Comparison of ENCODE assay signal across 22 cellular contexts in genomic region chr4:155855897-155856296, GRCh38. TPM values are rescaled to one million over a fixed set of nuclear protein-coding genes. Genes with fewer than 3 reads are reported as not detected.
DNase-seq lines count a peak whose midpoint lies in the region; ATAC-seq, FAIRE-seq and TF ChIP-seq lines count a peak whose summit lies in the region.
"Had no signal": no experiment of that assay in that cellular context is flagged by ENCODE, and none has a peak within 500 bp of the region (broad histone marks: within the 10 kb centered on the region; RNA-seq: fewer than 3 reads in every experiment).

No MANE protein-coding gene starts in this region.

- H3K4me1 ChIP-seq in hepatocyte (ENCODE audit: insufficient read depth) (no peaks in the 10 kb centered on the region), heart left ventricle (no peaks in the 10 kb centered on the region)
- H3K4me1 ChIP-seq: BE2C had no signal

- H3K27me3 ChIP-seq in bronchial epithelial cell (ENCODE audit: control insufficient read depth, insufficient read depth, low read length) (no peaks in the 10 kb centered on the region), hepatocyte (no peaks in the 10 kb centered on the region), heart left ventricle (no peaks in the 10 kb centered on the region)

- H2AFZ ChIP-seq in hepatocyte = no peak overlapping the region

- WGBS in hepatocyte (ENCODE audit: low lambda C conversion rate, missing lambda C conversion rate) = 67% methylated on average over 2 of the region's 2 CpGs
- WGBS in heart left ventricle, 4 donors = 72 to 80% (median 76%) methylated on average over 2 of the region's 2 CpGs

- H3K36me3 ChIP-seq in bronchial epithelial cell (ENCODE audit: control insufficient read depth, insufficient read depth, low read length) (no peaks in the 10 kb centered on the region), hepatocyte (replicated peaks; ENCODE audit: insufficient read depth, low read depth) (no peaks in the 10 kb centered on the region), heart left ventricle (no peaks in the 10 kb centered on the region)
- H3K36me3 ChIP-seq: BE2C had no signal

- no peak for TF ChIP-seq POLR2A in heart left ventricle (IDR thresholded peaks at IDR 0.05)

- H3K4me2 ChIP-seq in hepatocyte = no peak overlapping the region

- ATAC-seq in heart left ventricle = no peak
- no peak for ATAC-seq in GM19467 (IDR thresholded peaks at IDR 0.05; ENCODE audit: unreplicated experiment)
- ATAC-seq: HCT116 had no signal

- H3K9me3 ChIP-seq in hepatocyte (ENCODE audit: low read depth) (no peaks in the 10 kb centered on the region), heart left ventricle (no peaks in the 10 kb centered on the region)
- H3K9me3 ChIP-seq: BE2C had no signal

- no peak for FAIRE-seq in bronchial epithelial cell (lab: Jason Lieb, UNC)
- FAIRE-seq: HTR-8/SVneo had no signal

- DNase-seq in HT-29 (ENCODE audit: low spot score) = peak; percentile 30
- peak; percentile 7 for DNase-seq in bronchial epithelial cell (ENCODE audit: low read depth)
- no peak for DNase-seq in hepatocyte (ENCODE audit: low spot score)
- no peak for DNase-seq in ureter (ENCODE audit: low spot score)
- no peak for DNase-seq in heart left ventricle
- DNase-seq: ACHN; BE2C; C1 segment of cervical spinal cord; CD4-positive, CD25-positive, alpha-beta regulatory T cell; CD8-positive, alpha-beta memory T cell; COR-L47; DMS79 treated with DMSO at 0.1 percent for 48 hours; GF-D8; GOT3; H7; HFFc6; IMR-90 had no signal

- H3K79me2 ChIP-seq in hepatocyte = no peaks in the 10 kb centered on the region

- no peaks in the 10 kb centered on the region for H4K20me1 ChIP-seq in hepatocyte (ENCODE audit: insufficient read depth, poor library complexity, severe bottlenecking)

- intact Hi-C loops in heart left ventricle (cut with DNase I) = no loop called here

- no peaks in the 10 kb centered on the region for H3K9me2 ChIP-seq in hepatocyte (replicated peaks; ENCODE audit: insufficient read depth)

- no peak for TF ChIP-seq CTCF in bronchial epithelial cell (IDR thresholded peaks at IDR 0.05; ENCODE audit: insufficient read depth, low read length, severe bottlenecking)
- no peak for TF ChIP-seq CTCF in hepatocyte (IDR thresholded peaks at IDR 0.05; ENCODE audit: poor library complexity)
- no peak for TF ChIP-seq CTCF in heart left ventricle (IDR thresholded peaks at IDR 0.05)

- no peak overlapping the region for H3K4me3 ChIP-seq in bronchial epithelial cell (ENCODE audit: low read depth, low read length)
- H3K4me3 ChIP-seq in hepatocyte = no peak overlapping the region
- H3K4me3 ChIP-seq in heart left ventricle = no peak overlapping the region

- H3K27ac ChIP-seq in hepatocyte = peak overlapping the region; percentile 30
- no peak overlapping the region for H3K27ac ChIP-seq in heart left ventricle
- H3K27ac ChIP-seq: HL-60 had no signal

RNA-seq across cellular contexts. Expression of gene ASIC5, which starts 10.2 kb away (rescaled TPM):
- not detected in 2 replicates for total RNA-seq in HT-29 (2014; rRNA removed; shearing (Covaris generic))
- not detected in 2 replicates for total RNA-seq in bronchial epithelial cell
- 0.20 TPM in 1 of 2 replicates, not detected in the other for total RNA-seq in hepatocyte
- not detected in 2 replicates for polyA plus RNA-seq in hepatocyte
- total RNA-seq in ureter = not detected
- total RNA-seq in heart left ventricle = not detected
- polyA plus RNA-seq in heart left ventricle = not detected
- total RNA-seq: A172; CD4-positive, CD25-positive, alpha-beta regulatory T cell; CD8-positive, alpha-beta memory T cell; H7; HFFc6; IMR-90 had no signal
- polyA plus RNA-seq: CD4-positive, CD25-positive, alpha-beta regulatory T cell; CD8-positive, alpha-beta memory T cell; IMR-90 had no signal

RNA-seq across cellular contexts. Expression of gene TDO2, which starts 47.6 kb away (rescaled TPM):
- 0.13 and 0.64 TPM in 2 replicates for total RNA-seq in HT-29 (2014; rRNA removed; shearing (Covaris generic))
- total RNA-seq in bronchial epithelial cell = 0.38 TPM in 1 of 2 replicates, not detected in the other
- total RNA-seq in hepatocyte = 246 and 253 TPM in 2 replicates
- polyA plus RNA-seq in hepatocyte = 91.4 and 149 TPM in 2 replicates
- total RNA-seq in ureter = 1.0 TPM
- 1 to 10 TPM in 1 of 9 donors, under 1 TPM in 2, not detected in 6; 0.18 to 1.5 (median 0.29) TPM for total RNA-seq in heart left ventricle
- polyA plus RNA-seq in heart left ventricle = under 1 TPM in 1 of 2 donors, not detected in 1; 0.04 TPM
- total RNA-seq: CD4-positive, CD25-positive, alpha-beta regulatory T cell; CD8-positive, alpha-beta memory T cell; H7 had no signal
- polyA plus RNA-seq: CD4-positive, CD25-positive, alpha-beta regulatory T cell; CD8-positive, alpha-beta memory T cell had no signal

Comparison
In these comparisons a context has a peak if more than half of its experiments do, and no peak if none do; other contexts are left out.
1. DNase-seq: peak in HT-29 (single experiment) and bronchial epithelial cell (single experiment); none in hepatocyte (single experiment), ureter (single experiment) and heart left ventricle (0 of 5).
2. RNA of gene TDO2, which starts 47.6 kb away (total RNA-seq): 246 to 253 TPM in hepatocyte; 1.0 TPM in ureter (single experiment), 0.13 to 0.64 TPM in HT-29, 0.38 TPM in bronchial epithelial cell and 0.18 to 1.5 TPM in heart left ventricle; every median in the first group is over 10 times any median in the second.